Comparison of ENCODE assay signal across 20 cellular contexts in genomic region chr10:83012866-83013265, GRCh38.
DNase-seq lines count a peak whose midpoint lies in the region; ATAC-seq and TF ChIP-seq lines count a peak whose summit lies in the region.
"Had no signal": no experiment of that assay in that cellular context is flagged by ENCODE, and none has a peak within 500 bp of the region (broad histone marks: within the 10 kb centered on the region; RNA-seq: fewer than 3 reads in every experiment).

No MANE protein-coding gene starts in this region.

- no TSS peak for BruUV-seq in mammary epithelial cell (replicated peaks; lab: Mats Ljungman, UMichigan)

- H3K36me3 ChIP-seq in mammary epithelial cell (ENCODE audit: insufficient read depth, low read length): no peaks in the 10 kb centered on the region
- H3K36me3 ChIP-seq in mesenchymal stem cell (ENCODE audit: control insufficient read depth in 1 of 2, insufficient read depth in 2 of 2, low read depth in 1 of 2, low read length in 2 of 2): no peaks in the 10 kb centered on the region
- H3K36me3 ChIP-seq: gastroesophageal sphincter, neutrophil, right lobe of liver, tibial artery, WERI-Rb-1 had no signal

- no peaks in the 10 kb centered on the region for H3K79me1 ChIP-seq in mesenchymal stem cell (replicated peaks; ENCODE audit: low read length, poor library complexity, severe bottlenecking)

- peak overlapping the region; percentile 40 for H2AFZ ChIP-seq in mammary epithelial cell (ENCODE audit: low read depth, low read length)
- H2AFZ ChIP-seq in mesenchymal stem cell (ENCODE audit: low read depth, low read length): no peak overlapping the region

- DNase-seq in Caki2 (ENCODE audit: low read depth) (peak; percentile 3), M059J (ENCODE audit: low read depth) (peak; percentile 32), mammary epithelial cell (peak; percentile 48), mesenchymal stem cell (peak; percentile 57), SHP77 treated with DMSO at 0.1 percent for 48 hours (lab: John Stamatoyannopoulos, UW) (no peak), NCI-H1092 treated with DMSO at 0.1 percent for 48 hours (lab: John Stamatoyannopoulos, UW) (no peak)
- DNase-seq: AML-193; HCEC 1CT; KBM-7; midbrain; NCI-H1694 treated with DMSO at 0.1 percent for 48 hours; NCI-H510A; right lobe of liver; stimulated activated CD4-positive, alpha-beta T cell treated with anti-CD3 and anti-CD28 coated beads, Interleukin-4, amount 100 ng/mL, for 4 hours; tibial artery; WERI-Rb-1 had no signal

- no peak overlapping the region for H2BK12ac ChIP-seq in mesenchymal stem cell (ENCODE audit: low read length in 2 of 2)

- H3K23ac ChIP-seq in mesenchymal stem cell (ENCODE audit: low read length in 2 of 2): no peak overlapping the region

- no peaks in the 10 kb centered on the region for H4K20me1 ChIP-seq in mammary epithelial cell (ENCODE audit: insufficient read depth, low read length)

- H3K4me1 ChIP-seq in mammary epithelial cell (ENCODE audit: insufficient read depth, low read length): peaks cover 8% of the 10 kb centered on the region
- H3K4me1 ChIP-seq in mesenchymal stem cell (ENCODE audit: control insufficient read depth, insufficient read depth, low read depth, low read length): peaks cover 2% of the 10 kb centered on the region
- H3K4me1 ChIP-seq: gastroesophageal sphincter, right lobe of liver, tibial artery had no signal

- in situ Hi-C loops in Caki2 (cut with HindIII; ENCODE audit: low pct_unique_long_range_greater_than_20kb, low sequenced_read_pairs) (no loop called here), mammary epithelial cell (cut with MboI; ENCODE audit: low sequenced_read_pairs in 2 of 2) (no loop called here)

- dilution Hi-C loops in mammary epithelial cell (cut with HindIII; ENCODE audit: low sequenced_read_pairs): no loop called here

- CTCF ChIA-PET in mammary epithelial cell (lab: Charles Lee; ENCODE audit: low non-redundant PET): no interaction called here

- H3K27ac ChIP-seq in mammary epithelial cell (ENCODE audit: insufficient read depth, low read depth, low read length) (no peak overlapping the region), mesenchymal stem cell (ENCODE audit: low read length, poor library complexity, severe bottlenecking) (no peak overlapping the region)
- H3K27ac ChIP-seq: gastroesophageal sphincter, neutrophil, right lobe of liver, tibial artery, WERI-Rb-1 had no signal

- H3K4me2 ChIP-seq in mammary epithelial cell (ENCODE audit: insufficient read depth, low read depth, low read length): no peak overlapping the region
- H3K4me2 ChIP-seq in mesenchymal stem cell (ENCODE audit: low read length, poor library complexity, severe bottlenecking): no peak overlapping the region

- intact Hi-C loops in mammary epithelial cell (cut with micrococcal nuclease): no loop called here

- ATAC-seq in GM18498 (IDR thresholded peaks at IDR 0.05; ENCODE audit: unreplicated experiment) (no peak), HG03432 (IDR thresholded peaks at IDR 0.05; ENCODE audit: unreplicated experiment) (no peak)
- ATAC-seq: gastroesophageal sphincter, right lobe of liver had no signal

- TF ChIP-seq CTCF in mammary epithelial cell (conservative IDR thresholded peaks at IDR 0.05 in 1 of 2, IDR thresholded peaks at IDR 0.05 in 1 of 2; ENCODE audit: extremely low read depth in 1 of 2, insufficient read depth in 1 of 2, low read depth in 1 of 2, low read length in 2 of 2): no peak

- H2BK5ac ChIP-seq in mesenchymal stem cell (ENCODE audit: low read depth, low read length, poor library complexity, severe bottlenecking): no peak overlapping the region

- no peaks in the 10 kb centered on the region for H3K27me3 ChIP-seq in mammary epithelial cell (ENCODE audit: insufficient read depth, low read length)
- H3K27me3 ChIP-seq in mesenchymal stem cell (ENCODE audit: control insufficient read depth in 1 of 2, insufficient read depth in 1 of 2, low read length in 2 of 2): no peaks in the 10 kb centered on the region
- H3K27me3 ChIP-seq: gastroesophageal sphincter, neutrophil, right lobe of liver, tibial artery had no signal

- H3K9ac ChIP-seq in mammary epithelial cell (ENCODE audit: insufficient read depth, low read length) (no peak overlapping the region), mesenchymal stem cell (ENCODE audit: low read length) (no peak overlapping the region)

- WGBS in mammary epithelial cell (ENCODE audit: low coverage, missing lambda C conversion rate): 3% methylated on average over 3 of the region's 3 CpGs
- 4% methylated on average over 3 of the region's 3 CpGs for WGBS in mesenchymal stem cell

- no peak overlapping the region for H4K91ac ChIP-seq in mesenchymal stem cell (ENCODE audit: low read length)

- no peak overlapping the region for H4K8ac ChIP-seq in mesenchymal stem cell (ENCODE audit: low read length)

- H3K14ac ChIP-seq in mesenchymal stem cell (ENCODE audit: low read length in 2 of 2): no peak overlapping the region

- H3K4me3 ChIP-seq in mammary epithelial cell (replicated peaks in 1 of 3; ENCODE audit: insufficient read depth in 1 of 3, low read depth in 2 of 3, low read length in 3 of 3): no peak overlapping the region
- H3K4me3 ChIP-seq in mesenchymal stem cell (ENCODE audit: insufficient read depth in 1 of 2, low read depth in 1 of 2, low read length in 2 of 2): no peak overlapping the region
- H3K4me3 ChIP-seq: gastroesophageal sphincter, right lobe of liver, tibial artery had no signal

- no peak overlapping the region for H2AK5ac ChIP-seq in mesenchymal stem cell (ENCODE audit: low read length, severe bottlenecking)

- no peaks in the 10 kb centered on the region for H3K79me2 ChIP-seq in mammary epithelial cell (ENCODE audit: insufficient read depth, low read length)

- no peak overlapping the region for H2BK15ac ChIP-seq in mesenchymal stem cell (ENCODE audit: low read depth, poor library complexity, severe bottlenecking)

- H3K9me3 ChIP-seq in mammary epithelial cell (replicated peaks; ENCODE audit: insufficient read depth, low read length) (no peaks in the 10 kb centered on the region), mesenchymal stem cell (ENCODE audit: control insufficient read depth, low read length) (no peaks in the 10 kb centered on the region)
- H3K9me3 ChIP-seq: gastroesophageal sphincter, neutrophil, right lobe of liver, tibial artery had no signal

- H3K4ac ChIP-seq in mesenchymal stem cell (ENCODE audit: low read depth in 1 of 2, low read length in 2 of 2): no peak overlapping the region

- H2BK120ac ChIP-seq in mesenchymal stem cell (ENCODE audit: low read depth, low read length): no peak overlapping the region

- no peak overlapping the region for H3K18ac ChIP-seq in mesenchymal stem cell (ENCODE audit: low read depth in 1 of 2, low read length in 2 of 2)

Comparison
In these comparisons a context has a peak if more than half of its experiments do, and no peak if none do; other contexts are left out.
1. DNase-seq: peak in Caki2 (single experiment), M059J (single experiment), mammary epithelial cell (single experiment) and mesenchymal stem cell (single experiment); none in SHP77 treated with DMSO at 0.1 percent for 48 hours (single experiment) and NCI-H1092 treated with DMSO at 0.1 percent for 48 hours (single experiment).